ENCODE assay signal across 10 cellular contexts in the genomic region with DNA sequence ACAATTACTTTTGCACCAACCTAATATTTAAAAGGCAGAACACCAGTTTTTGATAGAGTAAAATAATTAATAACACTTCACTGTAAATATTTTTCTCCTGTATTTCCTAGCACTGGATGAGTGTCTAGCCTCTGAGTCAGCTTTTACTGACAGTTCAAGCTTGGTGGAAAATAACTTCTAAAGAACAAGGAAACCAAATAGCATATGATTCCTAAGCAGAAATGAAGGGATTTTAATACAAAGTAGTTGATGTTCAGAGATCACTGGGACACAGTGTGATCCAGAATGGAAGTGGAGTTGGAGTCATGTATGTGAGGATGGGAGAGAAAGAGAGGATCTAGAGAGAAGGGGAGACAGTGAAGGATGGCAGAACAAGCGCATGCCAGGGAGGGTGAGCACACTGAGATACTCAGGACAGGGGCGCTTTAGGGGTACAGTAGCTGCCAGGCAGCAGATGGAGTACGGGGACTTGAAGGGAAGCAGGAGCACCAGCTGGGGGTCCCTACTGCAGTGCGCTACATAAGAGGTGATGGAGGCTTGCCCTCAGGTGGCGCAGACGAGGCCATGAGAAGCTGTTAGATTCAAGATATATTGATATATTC.
DNase-seq lines count a peak whose midpoint lies in the region; ATAC-seq, FAIRE-seq and TF ChIP-seq lines count a peak whose summit lies in the region.
"Had no signal": no experiment of that assay in that cellular context is flagged by ENCODE, and none has a peak within 500 bp of the region (broad histone marks: within the 10 kb centered on the region; RNA-seq: fewer than 3 reads in every experiment).

No MANE protein-coding gene starts in this region.

- peak overlapping the region; percentile 70 for H3K9ac ChIP-seq in astrocyte (ENCODE audit: low read length)

- ATAC-seq in GM19025 (IDR thresholded peaks at IDR 0.05; ENCODE audit: low read depth, unreplicated experiment) (peak; percentile 28), HG02885 (IDR thresholded peaks at IDR 0.05; ENCODE audit: poor library complexity, unreplicated experiment) (peak; percentile 7)

- DNase-seq in astrocyte (ENCODE audit: low read depth): peak; percentile 71
- no peak for DNase-seq in osteocyte (ENCODE audit: extremely low spot score, unreplicated experiment)
- DNase-seq in stimulated activated CD4-positive, alpha-beta T cell treated with anti-CD3 and anti-CD28 coated beads, Interleukin-2, amount 100 ng/mL, for 48 hours: no peak
- DNase-seq in frontal cortex (ENCODE audit: low spot score in 2 of 2): no peak
- DNase-seq in HTR-8/SVneo (ENCODE audit: insufficient read length, low spot score): no peak
- no peak for DNase-seq in T-helper 9 cell

- H3K36me3 Mint-ChIP-seq in astrocyte (ENCODE audit: low read depth, unreplicated experiment): peaks cover 2% of the 10 kb centered on the region
- H3K36me3 Mint-ChIP-seq in osteocyte (ENCODE audit: unreplicated experiment): no peaks in the 10 kb centered on the region

- no peak for FAIRE-seq in astrocyte (lab: Jason Lieb, UNC)
- no peak for FAIRE-seq in frontal cortex (lab: Jason Lieb, UNC)
- FAIRE-seq in HTR-8/SVneo (lab: Jason Lieb, UNC): no peak

- H3K4me3 Mint-ChIP-seq in astrocyte (ENCODE audit: unreplicated experiment): peak overlapping the region; percentile 3
- H3K4me3 Mint-ChIP-seq in osteocyte (ENCODE audit: unreplicated experiment): no peak overlapping the region
- H3K4me3 Mint-ChIP-seq: nephron had no signal

- no peaks in the 10 kb centered on the region for H3K27me3 ChIP-seq in astrocyte (ENCODE audit: insufficient read depth, low read length)

- peak overlapping the region; percentile 79 for H3K27ac Mint-ChIP-seq in astrocyte (ENCODE audit: unreplicated experiment)
- peak overlapping the region; percentile 89 for H3K27ac Mint-ChIP-seq in osteocyte (ENCODE audit: unreplicated experiment)
- H3K27ac Mint-ChIP-seq: nephron had no signal

- H2AFZ ChIP-seq in astrocyte (ENCODE audit: low read depth, low read length): peak overlapping the region; percentile 59

- H3K4me3 ChIP-seq in astrocyte (ENCODE audit: insufficient read depth, low read depth, low read length): no peak overlapping the region

- H3K27me3 Mint-ChIP-seq in astrocyte (ENCODE audit: low read depth, unreplicated experiment): no peaks in the 10 kb centered on the region
- no peaks in the 10 kb centered on the region for H3K27me3 Mint-ChIP-seq in osteocyte (ENCODE audit: unreplicated experiment)

- H3K79me2 ChIP-seq in astrocyte (ENCODE audit: insufficient read depth, low read length): no peaks in the 10 kb centered on the region

- H3K4me1 Mint-ChIP-seq in astrocyte (ENCODE audit: low read depth, unreplicated experiment): peaks cover 37% of the 10 kb centered on the region
- H3K4me1 Mint-ChIP-seq in osteocyte (ENCODE audit: unreplicated experiment): peaks cover 26% of the 10 kb centered on the region

- H4K20me1 ChIP-seq in astrocyte (ENCODE audit: insufficient read depth, low read length): no peaks in the 10 kb centered on the region

- H3K27ac ChIP-seq in astrocyte (ENCODE audit: low read depth, low read length): peak overlapping the region; percentile 81
- H3K27ac ChIP-seq: HL-60 had no signal

- H3K4me1 ChIP-seq in astrocyte (ENCODE audit: insufficient read depth, low read length): peaks cover 28% of the 10 kb centered on the region

- TF ChIP-seq CTCF in astrocyte (IDR thresholded peaks at IDR 0.05; ENCODE audit: insufficient read depth, low read depth, low read length) (no peak), osteocyte (IDR thresholded peaks at IDR 0.05) (no peak)

- no peaks in the 10 kb centered on the region for H3K9me3 ChIP-seq in astrocyte (ENCODE audit: insufficient read depth, low read depth, low read length)

- H3K9me3 Mint-ChIP-seq in astrocyte (ENCODE audit: unreplicated experiment) (peaks cover 6% of the 10 kb centered on the region), osteocyte (ENCODE audit: unreplicated experiment) (no peaks in the 10 kb centered on the region)

- peak overlapping the region; percentile 34 for H3K4me2 ChIP-seq in astrocyte (ENCODE audit: low read length)

- H3K36me3 ChIP-seq in astrocyte (ENCODE audit: insufficient read depth, low read length): no peaks in the 10 kb centered on the region
